In genomic region chr6:148677594-148678476, GRCh38 we compare ENCODE assay signal across 13 cellular contexts.
DNase-seq lines count a peak whose midpoint lies in the region; ATAC-seq and TF ChIP-seq lines count a peak whose summit lies in the region.
"Had no signal": no experiment of that assay in that cellular context is flagged by ENCODE, and none has a peak within 500 bp of the region (broad histone marks: within the 10 kb centered on the region; RNA-seq: fewer than 3 reads in every experiment).

No MANE protein-coding gene starts in this region.

- in situ Hi-C loops in GM13977 (cut with MboI; ENCODE audit: low pct_unique_long_range_greater_than_20kb, low sequenced_read_pairs, unreplicated experiment) = no loop called here

- H3K27me3 Mint-ChIP-seq in MCF 10A (ENCODE audit: insufficient read depth, unreplicated experiment) = no peaks in the 10 kb centered on the region

- ATAC-seq in GM21390 (IDR thresholded peaks at IDR 0.05; ENCODE audit: unreplicated experiment) (peak; percentile 93), HG03135 (IDR thresholded peaks at IDR 0.05; ENCODE audit: unreplicated experiment) (peak; percentile 80)
- ATAC-seq: WTC11 had no signal

- no peak for TF ChIP-seq CTCF in GM13977 (IDR thresholded peaks at IDR 0.05; ENCODE audit: extremely low read depth, insufficient read depth, missing control alignments)
- no peak for TF ChIP-seq CTCF in MCF 10A (IDR thresholded peaks at IDR 0.05; ENCODE audit: unreplicated experiment)

- H3K27ac Mint-ChIP-seq in MCF 10A (ENCODE audit: low read depth, unreplicated experiment) = no peak overlapping the region
- H3K27ac Mint-ChIP-seq: CD4-positive, alpha-beta T cell; WTC11 had no signal

- no peaks in the 10 kb centered on the region for H3K36me3 Mint-ChIP-seq in MCF 10A (ENCODE audit: insufficient read depth, unreplicated experiment)

- H3K4me3 Mint-ChIP-seq in MCF 10A (ENCODE audit: unreplicated experiment) = no peak overlapping the region
- H3K4me3 Mint-ChIP-seq: CD4-positive, alpha-beta T cell; H9; WTC11 had no signal

- DNase-seq in GM13977 (ENCODE audit: low spot score) (peak; percentile 60), RPMI8226 (peak; percentile 58), C1 segment of cervical spinal cord (lab: John Stamatoyannopoulos, UW) (no peak), NCI-H510A treated with DMSO at 0.1 percent for 48 hours (lab: John Stamatoyannopoulos, UW) (no peak), islet precursor cell (no peak), MCF 10A (ENCODE audit: unreplicated experiment) (no peak)
- DNase-seq: amniotic stem cell; CD4-positive, alpha-beta T cell; H9; NCI-H446 had no signal

- H3K9me3 Mint-ChIP-seq in MCF 10A (ENCODE audit: unreplicated experiment) = no peaks in the 10 kb centered on the region

- H3K4me1 Mint-ChIP-seq in MCF 10A (ENCODE audit: insufficient read depth, unreplicated experiment) = no peaks in the 10 kb centered on the region
- H3K4me1 Mint-ChIP-seq: H9, WTC11 had no signal

- CTCF ChIA-PET in MCF 10A (lab: Yijun Ruan, JAX) = interaction anchor here (1.0 kb wide), 1 partner anchor 49 kb away, joined by 3 read pairs; no protein-coding TSS in a partner anchor

- BruUV-seq in MCF 10A (replicated peaks; lab: Mats Ljungman, UMichigan) = no TSS peak

- POLR2A ChIA-PET in MCF 10A (lab: Yijun Ruan, JAX) = no interaction called here

- intact Hi-C loops in MCF 10A (cut with micrococcal nuclease) = no loop called here

Comparison
In these comparisons a context has a peak if more than half of its experiments do, and no peak if none do; other contexts are left out.
1. DNase-seq: peak in GM13977 (single experiment) and RPMI8226 (single experiment); none in C1 segment of cervical spinal cord (0 of 14), NCI-H510A treated with DMSO at 0.1 percent for 48 hours (single experiment), islet precursor cell (single experiment) and MCF 10A (single experiment).